In genomic region chr3:172125053-172125452, GRCh38 we compare ENCODE assay signal across 12 cellular contexts.
DNase-seq lines count a peak whose midpoint lies in the region; ATAC-seq and TF ChIP-seq lines count a peak whose summit lies in the region.
"Had no signal": no experiment of that assay in that cellular context is flagged by ENCODE, and none has a peak within 500 bp of the region (broad histone marks: within the 10 kb centered on the region; RNA-seq: fewer than 3 reads in every experiment).

No MANE protein-coding gene starts in this region.

- no peak overlapping the region for H3K4me3 ChIP-seq in heart right ventricle
- H3K4me3 ChIP-seq in vagina = no peak overlapping the region
- H3K4me3 ChIP-seq: K562, Peyer's patch had no signal

- H3K4me1 Mint-ChIP-seq in endothelial cell (ENCODE audit: unreplicated experiment) = peaks cover 48% of the 10 kb centered on the region
- H3K4me1 Mint-ChIP-seq in natural killer cell treated with Interleukin-12 subunit alpha and Interleukin-12 subunit beta and Interleukin-15 and Interleukin-18, amount 100 ng/mL, for 72 hours (ENCODE audit: low read depth in 2 of 2) = peaks cover 71 to 82% of the 10 kb centered on the region in 2 donors

- H3K4me1 ChIP-seq in heart right ventricle = peaks cover 23 to 78% (median 69%) of the 10 kb centered on the region in 9 donors
- H3K4me1 ChIP-seq in vagina = peaks cover 54% of the 10 kb centered on the region

- DNase-seq in heart right ventricle (no peak), Right ventricle myocardium superior (no peak), endothelial cell (ENCODE audit: low spot score) (no peak), vagina (ENCODE audit: extremely low spot score in 2 of 2) (no peak), Ammon's horn (ENCODE audit: low spot score) (no peak)
- DNase-seq in natural killer cell treated with Interleukin-12 subunit alpha and Interleukin-12 subunit beta and Interleukin-15 and Interleukin-18, amount 100 ng/mL, for 72 hours (ENCODE audit: low spot score) = no peak
- no peak for DNase-seq in stimulated activated naive CD4-positive, alpha-beta T cell (lab: John Stamatoyannopoulos, UW)
- DNase-seq: activated T-cell treated with anti-CD3 and anti-CD28 coated beads for 4 hours, NCI-H2081, Peyer's patch had no signal

- H3K27me3 ChIP-seq in heart right ventricle (no peaks in the 10 kb centered on the region), vagina (no peaks in the 10 kb centered on the region)
- H3K27me3 ChIP-seq: Peyer's patch had no signal

- H3K27ac Mint-ChIP-seq in endothelial cell (ENCODE audit: unreplicated experiment) = peak overlapping the region; percentile 52
- H3K27ac Mint-ChIP-seq in natural killer cell treated with Interleukin-12 subunit alpha and Interleukin-12 subunit beta and Interleukin-15 and Interleukin-18, amount 100 ng/mL, for 72 hours = peak overlapping the region; percentile 98 to 99

- TF ChIP-seq CTCF in heart right ventricle (IDR thresholded peaks at IDR 0.05) (peak in 1 of 9 donors; percentile 6), endothelial cell (IDR thresholded peaks at IDR 0.05; ENCODE audit: unreplicated experiment) (no peak), vagina (IDR thresholded peaks at IDR 0.05) (no peak)

- 77 to 87% methylated on average over 6 of the region's 6 CpGs for WGBS in heart right ventricle, 2 donors

- H3K27ac ChIP-seq in heart right ventricle (peak overlapping the region in 9 of 10 donors; percentile 39 to 88 (median 71)), vagina (peak overlapping the region; percentile 60)

- H3K9me3 Mint-ChIP-seq in endothelial cell (ENCODE audit: unreplicated experiment) = no peaks in the 10 kb centered on the region
- no peaks in the 10 kb centered on the region for H3K9me3 Mint-ChIP-seq in natural killer cell treated with Interleukin-12 subunit alpha and Interleukin-12 subunit beta and Interleukin-15 and Interleukin-18, amount 100 ng/mL, for 72 hours

- TF ChIP-seq POLR2A in vagina (IDR thresholded peaks at IDR 0.05) = no peak

- intact Hi-C loops in heart right ventricle (cut with DNase I) (loop anchor here in 4 of 10 donors (5.0 to 10.0 kb wide), 5 partner anchors 33 to 88 kb away; partner anchors contain the start of gene FNDC3B (in 1 of the 4)), Right ventricle myocardium superior (cut with DNase I) (no loop called here), vagina (cut with DNase I) (loop anchor here (10.0 kb wide), 1 partner anchor 140 kb away; no protein-coding TSS in a partner anchor)

- H3K4me3 Mint-ChIP-seq in endothelial cell (ENCODE audit: unreplicated experiment) = no peak overlapping the region
- no peak overlapping the region for H3K4me3 Mint-ChIP-seq in natural killer cell treated with Interleukin-12 subunit alpha and Interleukin-12 subunit beta and Interleukin-15 and Interleukin-18, amount 100 ng/mL, for 72 hours

- peaks cover 0 to 47% (median 0%) of the 10 kb centered on the region in 9 donors for H3K36me3 ChIP-seq in heart right ventricle
- H3K36me3 ChIP-seq in vagina = no peaks in the 10 kb centered on the region

- H3K27me3 Mint-ChIP-seq in endothelial cell (ENCODE audit: unreplicated experiment) = peaks cover 2% of the 10 kb centered on the region
- no peaks in the 10 kb centered on the region for H3K27me3 Mint-ChIP-seq in natural killer cell treated with Interleukin-12 subunit alpha and Interleukin-12 subunit beta and Interleukin-15 and Interleukin-18, amount 100 ng/mL, for 72 hours

- ATAC-seq in heart right ventricle (peak in 1 of 8 donors; percentile 7), Right ventricle myocardium superior (ENCODE audit: poor library complexity) (no peak), GM19328 (IDR thresholded peaks at IDR 0.05; ENCODE audit: unreplicated experiment) (no peak)
- ATAC-seq in natural killer cell treated with Interleukin-12 subunit alpha and Interleukin-12 subunit beta and Interleukin-15 and Interleukin-18, amount 100 ng/mL, for 72 hours = no peak
- ATAC-seq: K562 had no signal

- H3K9me3 ChIP-seq in heart right ventricle (no peaks in the 10 kb centered on the region), vagina (no peaks in the 10 kb centered on the region)
- H3K9me3 ChIP-seq: Peyer's patch had no signal

- peaks cover 48% of the 10 kb centered on the region for H3K36me3 Mint-ChIP-seq in endothelial cell (ENCODE audit: low read depth, unreplicated experiment)
- H3K36me3 Mint-ChIP-seq in natural killer cell treated with Interleukin-12 subunit alpha and Interleukin-12 subunit beta and Interleukin-15 and Interleukin-18, amount 100 ng/mL, for 72 hours = peaks cover 21% of the 10 kb centered on the region
